In genomic region chr11:88378422-88379066, GRCh38 we compare ENCODE assay signal across 15 cellular contexts. TPM values are rescaled to one million over a fixed set of nuclear protein-coding genes. Genes with fewer than 3 reads are reported as not detected.
DNase-seq lines count a peak whose midpoint lies in the region; ATAC-seq, FAIRE-seq and TF ChIP-seq lines count a peak whose summit lies in the region.
"Had no signal": no experiment of that assay in that cellular context is flagged by ENCODE, and none has a peak within 500 bp of the region (broad histone marks: within the 10 kb centered on the region; RNA-seq: fewer than 3 reads in every experiment).

No MANE protein-coding gene starts in this region.

- H3K14ac ChIP-seq in H1 (ENCODE audit: insufficient read length): no peak overlapping the region

- ATAC-seq in HG02981 (IDR thresholded peaks at IDR 0.05; ENCODE audit: unreplicated experiment): no peak

- H3F3A ChIP-seq in GM23248 (ENCODE audit: insufficient read depth): no peaks in the 10 kb centered on the region

- H3K79me2 ChIP-seq in GM23248 (ENCODE audit: insufficient read depth) (no peaks in the 10 kb centered on the region), H1 (ENCODE audit: control insufficient read depth in 1 of 2, insufficient read depth in 2 of 2, low read length in 2 of 2) (no peaks in the 10 kb centered on the region)

- H3K4me3 ChIP-seq in GM23248: no peak overlapping the region
- no peak overlapping the region for H3K4me3 ChIP-seq in H1 (ENCODE audit: extremely low read depth in 1 of 4, insufficient read depth in 2 of 4, low read depth in 3 of 4, low read length in 4 of 4)
- no peak overlapping the region for H3K4me3 ChIP-seq in fibroblast of villous mesenchyme (ENCODE audit: low read depth, low read length)
- H3K4me3 ChIP-seq: BLaER1 treated with 17β-estradiol and CSF1 and Interleukin-3, amounts not matched to agents 10 nM and 100 nM had no signal

- peak overlapping the region; percentile 87 for H2BK120ac ChIP-seq in H1 (replicated peaks; ENCODE audit: low read depth, low read length)

- WGBS in GM23248 (ENCODE audit: low coverage in 1 of 2, low lambda C conversion rate in 2 of 2, missing lambda C conversion rate in 2 of 2), 2 experiments: 81 to 90% methylated on average over 4 of the region's 4 CpGs
- 70% methylated on average over 4 of the region's 4 CpGs; no CpG with 5 or more reads in 1 of the 2 experiments for WGBS in H1 (ENCODE audit: extremely low coverage in 1 of 2, insufficient coverage in 1 of 2, insufficient read length in 1 of 2, insufficient replicate concordance in 2 of 2, low coverage in 1 of 2, low lambda C conversion rate in 2 of 2, missing lambda C conversion rate in 1 of 2), 2 experiments

- peaks cover 8% of the 10 kb centered on the region for H3K4me1 ChIP-seq in GM23248 (ENCODE audit: insufficient read depth)
- H3K4me1 ChIP-seq in H1 (replicated peaks in 1 of 4; ENCODE audit: control insufficient read depth in 3 of 4, insufficient read depth in 4 of 4, low read length in 3 of 4): peaks cover 0 to 5% (median 1%) of the 10 kb centered on the region in 4 experiments; a peak in 2 of 7 replicates

- H3K18ac ChIP-seq in H1 (ENCODE audit: extremely low read depth, low read length): no peak overlapping the region

- FAIRE-seq in H1 (lab: Jason Lieb, UNC): no peak

- CTCF ChIA-PET in H1 (lab: Charles Lee; ENCODE audit: partially characterized antibody): interaction anchor here (0.9 kb wide), 1 partner anchor 36 kb away, joined by 3 read pairs; no protein-coding TSS in a partner anchor

- H3K27me3 ChIP-seq in GM23248 (replicated peaks; ENCODE audit: insufficient read depth) (no peaks in the 10 kb centered on the region), H1 (replicated peaks in 1 of 4; ENCODE audit: control insufficient read depth in 3 of 4, extremely low read depth in 1 of 4, insufficient read depth in 3 of 4, low read length in 3 of 4) (no peaks in the 10 kb centered on the region)
- H3K27me3 ChIP-seq: BLaER1 treated with 17β-estradiol and CSF1 and Interleukin-3, amounts not matched to agents 10 nM and 100 nM had no signal

- H3K23me2 ChIP-seq in H1 (ENCODE audit: low read depth, low read length): no peaks in the 10 kb centered on the region

- no peak for TF ChIP-seq RAD21 in H1 (IDR thresholded peaks at IDR 0.05 in 1 of 2, conservative IDR thresholded peaks at IDR 0.05 in 1 of 2; ENCODE audit: low read depth in 2 of 2, low read length in 2 of 2)

- H3K79me1 ChIP-seq in H1 (ENCODE audit: low read depth, low read length): no peaks in the 10 kb centered on the region

- in situ Hi-C loops in GM23248 (cut with MboI): no loop called here

- no peak overlapping the region for H4K91ac ChIP-seq in H1 (replicated peaks; ENCODE audit: insufficient read length, low read length)

- H3K9me2 ChIP-seq in GM23248 (ENCODE audit: insufficient read depth): peaks cover 2% of the 10 kb centered on the region; the same call in 1 of the 2 replicates

- H4K8ac ChIP-seq in H1 (ENCODE audit: extremely low read depth, insufficient read depth, low read length): no peak overlapping the region

- H3K56ac ChIP-seq in H1 (replicated peaks; ENCODE audit: insufficient read length, low read depth, low read length): no peak overlapping the region

- H2AFZ ChIP-seq in GM23248: no peak overlapping the region
- no peak overlapping the region for H2AFZ ChIP-seq in H1 (ENCODE audit: low read length)

- H3K23ac ChIP-seq in H1 (ENCODE audit: insufficient read length): no peak overlapping the region

- H3K9me3 ChIP-seq in GM23248 (ENCODE audit: low read depth): no peaks in the 10 kb centered on the region
- no peaks in the 10 kb centered on the region for H3K9me3 ChIP-seq in H1 (ENCODE audit: insufficient read depth in 2 of 2, low read depth in 1 of 2, low read length in 1 of 2)

- no peak for TF ChIP-seq POLR2A in H1 (IDR thresholded peaks at IDR 0.05; ENCODE audit: control extremely low read depth in 1 of 2, low read depth in 2 of 2, low read length in 2 of 2)

- POLR2A ChIA-PET in H1 (lab: Charles Lee; ENCODE audit: partially characterized antibody): interaction anchor here (0.8 kb wide), 1 partner anchor 23 kb away, joined by 3 read pairs; no protein-coding TSS in a partner anchor

- peak; percentile 3 for DNase-seq in GM23248
- DNase-seq in NCI-H69 (lab: John Stamatoyannopoulos, UW): peak; percentile 45
- DNase-seq in H1 (ENCODE audit: low read depth in 1 of 2, low spot score in 2 of 2): no peak
- peak; percentile 18 for DNase-seq in fibroblast of villous mesenchyme (ENCODE audit: low read depth)
- no peak for DNase-seq in stimulated activated CD4-positive, alpha-beta T cell treated with anti-CD3 and anti-CD28 coated beads, Interleukin-2, amount 100 ng/mL, for 48 hours
- DNase-seq in activated CD4-positive, CD25-positive, alpha-beta regulatory T cell treated with anti-CD3 and anti-CD28 coated beads, Interleukin-2, amount 50 U/mL, for 72 hours: no peak
- no peak for DNase-seq in SW480 (ENCODE audit: low spot score)
- DNase-seq: 8988T; ACHN; CD4-positive, CD25-positive, alpha-beta regulatory T cell; DMS53; GF-D8; H9 had no signal

- no peak overlapping the region for H2BK12ac ChIP-seq in H1 (ENCODE audit: low read depth, low read length)

- H3K27ac ChIP-seq in GM23248: no peak overlapping the region
- no peak overlapping the region for H3K27ac ChIP-seq in H1 (ENCODE audit: low read depth, low read length)
- H3K27ac ChIP-seq: BLaER1 treated with 17β-estradiol and CSF1 and Interleukin-3, amounts not matched to agents 10 nM and 100 nM had no signal

- H2AK5ac ChIP-seq in H1 (ENCODE audit: low read depth, low read length): no peak overlapping the region

- no peak overlapping the region for H2BK5ac ChIP-seq in H1 (ENCODE audit: low read depth, low read length)

- no peak for TF ChIP-seq CTCF in H1 (IDR thresholded peaks at IDR 0.05; ENCODE audit: control extremely low read depth in 1 of 3, insufficient read depth in 1 of 3, low read depth in 1 of 3, low read length in 3 of 3)
- no peak for TF ChIP-seq CTCF in fibroblast of villous mesenchyme (IDR thresholded peaks at IDR 0.05; ENCODE audit: insufficient read depth, low read depth, low read length)

- H3K9ac ChIP-seq in GM23248 (no peak overlapping the region), H1 (replicated peaks in 1 of 4; ENCODE audit: extremely low read depth in 1 of 4, low read depth in 3 of 4, low read length in 3 of 4) (no peak overlapping the region)
- H3K9ac ChIP-seq: BLaER1 treated with 17β-estradiol and CSF1 and Interleukin-3, amounts not matched to agents 10 nM and 100 nM had no signal

- H3K36me3 ChIP-seq in GM23248 (ENCODE audit: low read depth): no peaks in the 10 kb centered on the region
- H3K36me3 ChIP-seq in H1 (ENCODE audit: control insufficient read depth in 2 of 4, insufficient read depth in 4 of 4, low read length in 3 of 4): no peaks in the 10 kb centered on the region

- no peak overlapping the region for H2BK20ac ChIP-seq in H1 (ENCODE audit: low read length)

- H3K4me2 ChIP-seq in GM23248 (ENCODE audit: unreplicated experiment): no peak overlapping the region
- H3K4me2 ChIP-seq in H1 (ENCODE audit: insufficient read depth in 1 of 2, low read depth in 2 of 2, low read length in 2 of 2): no peak overlapping the region
- H3K4me2 ChIP-seq: BLaER1 treated with 17β-estradiol and CSF1 and Interleukin-3, amounts not matched to agents 10 nM and 100 nM had no signal

- no peak overlapping the region for H3K4ac ChIP-seq in H1 (replicated peaks; ENCODE audit: insufficient read length, low read depth, low read length)

- H4K20me1 ChIP-seq in GM23248 (ENCODE audit: insufficient read depth) (no peaks in the 10 kb centered on the region), H1 (replicated peaks in 1 of 2; ENCODE audit: control insufficient read depth in 1 of 2, insufficient read depth in 2 of 2, low read length in 2 of 2) (no peaks in the 10 kb centered on the region)
- H4K20me1 ChIP-seq: BLaER1 treated with 17β-estradiol and CSF1 and Interleukin-3, amounts not matched to agents 10 nM and 100 nM had no signal

- H4K5ac ChIP-seq in H1 (ENCODE audit: insufficient read length, low read depth, low read length): no peak overlapping the region

- TF ChIP-seq EP300 in H1 (IDR thresholded peaks at IDR 0.05; ENCODE audit: borderline replicate concordance in 1 of 2, low read depth in 2 of 2, low read length in 2 of 2): no peak

- H2BK15ac ChIP-seq in H1 (ENCODE audit: low read length): no peak overlapping the region

TF ChIP-seq in H1, 55 proteins besides CTCF, POLR2A, EP300 and RAD21 (continues in another document):
- TF ChIP-seq CTBP2 (IDR thresholded peaks at IDR 0.05; ENCODE audit: borderline replicate concordance, insufficient read depth, insufficient read length, low read length) (no peak), ATF2 (IDR thresholded peaks at IDR 0.05; ENCODE audit: low read length) (no peak), ATF3 (IDR thresholded peaks at IDR 0.05; ENCODE audit: insufficient read depth, low read depth, low read length) (no peak), RNF2 (IDR thresholded peaks at IDR 0.05; ENCODE audit: borderline replicate concordance, low read depth, low read length, missing control alignments, poor library complexity, severe bottlenecking) (no peak)

RNA-seq across cellular contexts. Expression of gene CTSC, which starts 41.0 kb away (rescaled TPM):
- 43.6 and 47.6 TPM in 2 replicates for total RNA-seq in GM23248 (2014; rRNA removed; shearing (Covaris generic))
- polyA plus RNA-seq in GM23248 (2016; fragmentation: Nextera tagmentation; extraction: Ambion mirVana) (45.4 and 46.0 TPM in 2 replicates), H1 (2011; rRNA removed) (225 and 347 TPM in 2 replicates)
- 362 and 369 TPM in 2 replicates for total RNA-seq in H1 (2021; fragmentation: NEBNext Ultra II Directional; extraction: Animal tissue kit (Norgen Biotek cat#: 25700))
- polyA plus RNA-seq in H1 (2011; cell fraction: cytosol; rRNA removed): 320 TPM
- polyA plus RNA-seq in H1 (2011; cell fraction: nucleus; rRNA removed): 200 TPM
- polyA plus RNA-seq in H1 (2012, experiment 1 of 2): 345 to 487 TPM (median 367 TPM) in 4 replicates
- 182 TPM for polyA plus RNA-seq in H1 (2012, experiment 2 of 2)
- 653 TPM for polyA plus RNA-seq in H1 (2013, experiment 1 of 2)
- 644 TPM for polyA plus RNA-seq in H1 (2013, experiment 2 of 2)
- polyA minus RNA-seq in H1 (2011; rRNA and poly(A)+ RNA removed): 275 and 478 TPM in 2 replicates
- 318 TPM for polyA minus RNA-seq in H1 (2011; cell fraction: cytosol; rRNA and poly(A)+ RNA removed)
- 435 TPM for polyA minus RNA-seq in H1 (2011; cell fraction: nucleus; rRNA and poly(A)+ RNA removed)
- 145 and 276 TPM in 2 replicates for total RNA-seq in fibroblast of villous mesenchyme

Comparison
In these comparisons a context has a peak if more than half of its experiments do, and no peak if none do; other contexts are left out.
1. DNase-seq: peak in GM23248 (single experiment), NCI-H69 (single experiment) and fibroblast of villous mesenchyme (single experiment); none in H1 (0 of 2), stimulated activated CD4-positive, alpha-beta T cell treated with anti-CD3 and anti-CD28 coated beads, Interleukin-2, amount 100 ng/mL, for 48 hours (0 of 2), activated CD4-positive, CD25-positive, alpha-beta regulatory T cell treated with anti-CD3 and anti-CD28 coated beads, Interleukin-2, amount 50 U/mL, for 72 hours (single experiment) and SW480 (single experiment).